8 cellular contexts compared by ENCODE assay signal in genomic region chr17:44865231-44865660, GRCh38. TPM values are rescaled to one million over a fixed set of nuclear protein-coding genes. Genes with fewer than 3 reads are reported as not detected.
DNase-seq lines count a peak whose midpoint lies in the region; ATAC-seq and TF ChIP-seq lines count a peak whose summit lies in the region.

No MANE protein-coding gene starts in this region.

- no peaks in the 10 kb centered on the region for H3K79me2 ChIP-seq in HCT116 (ENCODE audit: insufficient read depth, low read length)

- H3K9ac ChIP-seq in HCT116 (ENCODE audit: low read length) (no peak overlapping the region), liver (ENCODE audit: low read depth in 1 of 2, low read length in 2 of 2) (no peak overlapping the region)

- ATAC-seq in HCT116 (peak; percentile 90), HG02610 (IDR thresholded peaks at IDR 0.05; ENCODE audit: unreplicated experiment) (no peak)

- TF ChIP-seq RAD21 in HCT116 (IDR thresholded peaks at IDR 0.05; ENCODE audit: low read depth): peak; percentile 79
- TF ChIP-seq RAD21 in liver (IDR thresholded peaks at IDR 0.05): peak; percentile 76 to 83

- H3K27ac Mint-ChIP-seq in activated CD4-positive, alpha-beta T cell treated with anti-CD3 and anti-CD28 coated beads, Interleukin-2, amount 10 ng/mL, durations not matched to agents 24 days and 14 days: no peak overlapping the region

- H3K9me3 Mint-ChIP-seq in activated CD4-positive, alpha-beta T cell treated with anti-CD3 and anti-CD28 coated beads, Interleukin-2, amount 10 ng/mL, durations not matched to agents 24 days and 14 days: no peaks in the 10 kb centered on the region

- peak; percentile 86 for TF ChIP-seq CTCF in AG09309 (IDR thresholded peaks at IDR 0.05; ENCODE audit: control insufficient read depth, insufficient read depth, low read depth, low read length, missing control alignments)
- TF ChIP-seq CTCF in HCT116 (IDR thresholded peaks at IDR 0.05 in 2 of 3, conservative IDR thresholded peaks at IDR 0.05 in 1 of 3; ENCODE audit: borderline replicate concordance in 1 of 3, insufficient read depth in 1 of 3, low read depth in 2 of 3, low read length in 2 of 3): peak; percentile 85 to 95 (median 87)
- TF ChIP-seq CTCF in coronary artery (IDR thresholded peaks at IDR 0.05): peak; percentile 86
- TF ChIP-seq CTCF in liver (IDR thresholded peaks at IDR 0.05; ENCODE audit: low read depth, low read length, missing input control): peak; percentile 90

- no peaks in the 10 kb centered on the region for H3K27me3 ChIP-seq in HCT116 (ENCODE audit: insufficient read depth, low read length)
- no peaks in the 10 kb centered on the region for H3K27me3 ChIP-seq in liver (ENCODE audit: control insufficient read depth in 4 of 4, insufficient read depth in 4 of 4, low read length in 3 of 4)

- H3K4me2 ChIP-seq in HCT116 (ENCODE audit: low read length): no peak overlapping the region

- BruUV-seq in HCT116 (replicated peaks; lab: Mats Ljungman, UMichigan): no TSS peak

- no peak overlapping the region for H2AFZ ChIP-seq in HCT116 (ENCODE audit: low read depth, low read length, poor library complexity, severe bottlenecking)

- H3K36me3 ChIP-seq in HCT116 (ENCODE audit: control insufficient read depth in 1 of 2, insufficient read depth in 2 of 2, low read length in 2 of 2) (peaks cover 47 to 58% of the 10 kb centered on the region in 2 experiments), liver (ENCODE audit: control insufficient read depth in 4 of 4, insufficient read depth in 3 of 4, low read depth in 1 of 4, low read length in 3 of 4) (peaks cover 15 to 73% (median 43%) of the 10 kb centered on the region in 4 donors)

- H3K9me2 ChIP-seq in HCT116 (ENCODE audit: insufficient read depth): no peaks in the 10 kb centered on the region

- no peak overlapping the region for H3K4me3 ChIP-seq in AG09309 (ENCODE audit: control insufficient read depth, low read depth, low read length)
- H3K4me3 ChIP-seq in HCT116 (replicated peaks in 1 of 2; ENCODE audit: low read depth in 1 of 2, low read length in 2 of 2): no peak overlapping the region
- no peak overlapping the region for H3K4me3 ChIP-seq in coronary artery
- no peak overlapping the region for H3K4me3 ChIP-seq in liver (ENCODE audit: low read depth in 1 of 3, low read length in 3 of 3)

- H3K4me1 ChIP-seq in HCT116 (ENCODE audit: control insufficient read depth in 1 of 2, insufficient read depth in 2 of 2, low read length in 2 of 2) (no peaks in the 10 kb centered on the region), liver (ENCODE audit: control insufficient read depth in 4 of 4, insufficient read depth in 4 of 4, low read length in 3 of 4) (peaks cover 0 to 8% (median 5%) of the 10 kb centered on the region in 4 donors)

- intact Hi-C loops in HCT116 (cut with micrococcal nuclease): loop anchor here (1.0 kb wide), 2 partner anchors 86 to 90 kb away; no protein-coding TSS in a partner anchor
- intact Hi-C loops in activated CD4-positive, alpha-beta T cell treated with anti-CD3 and anti-CD28 coated beads, Interleukin-2, amount 10 ng/mL, durations not matched to agents 24 days and 14 days (cut with micrococcal nuclease): loop anchor here (1.0 kb wide), 2 partner anchors 86 to 90 kb away; no protein-coding TSS in a partner anchor

- CTCF ChIA-PET in HCT116 (lab: Charles Lee): interaction anchor here (1.4 to 5.9 kb wide), 3 partner anchors 87 to 93 kb away, joined by 5 to 52 read pairs (median 19); no protein-coding TSS in a partner anchor

- no peaks in the 10 kb centered on the region; the same call in 1 of the 2 replicates for H4K20me1 ChIP-seq in HCT116 (ENCODE audit: insufficient read depth)

- RAD21 ChIA-PET in HCT116 (lab: Charles Lee; ENCODE audit: low non-redundant PET in 1 of 2, low total read pairs in 2 of 2, uncharacterized antibody in 2 of 2, unreplicated experiment in 2 of 2): interaction anchor here (1.0 to 1.7 kb wide), 2 partner anchors 86 to 90 kb away, joined by 4 to 6 read pairs; no protein-coding TSS in a partner anchor

- POLR2A ChIA-PET in HCT116 (lab: Charles Lee): no interaction called here

- H3K27ac ChIP-seq in HCT116 (ENCODE audit: low read depth, low read length) (no peak overlapping the region), coronary artery (no peak overlapping the region), liver (ENCODE audit: low read depth in 1 of 2, low read length in 2 of 2) (no peak overlapping the region)

- peak; percentile 47 for DNase-seq in AG09309 (ENCODE audit: low read depth)
- DNase-seq in HCT116 (ENCODE audit: low read depth, low spot score): peak; percentile 47
- DNase-seq in NCI-H524 (lab: John Stamatoyannopoulos, UW): peak; percentile 30 to 79
- peak; percentile 91 for DNase-seq in activated CD4-positive, alpha-beta T cell treated with anti-CD3 and anti-CD28 coated beads, Interleukin-2, amount 10 ng/mL, durations not matched to agents 24 days and 14 days
- DNase-seq in coronary artery (ENCODE audit: low spot score): no peak
- peak; percentile 54 to 56 for DNase-seq in stimulated activated CD4-positive, alpha-beta T cell treated with anti-CD3 and anti-CD28 coated beads, Interleukin-4, amount 100 ng/mL, for 4 hours

- no peak for TF ChIP-seq POLR2A in HCT116 (IDR thresholded peaks at IDR 0.05; ENCODE audit: borderline replicate concordance, extremely low read depth, insufficient read depth, insufficient read length)

- no peaks in the 10 kb centered on the region for H3K9me3 ChIP-seq in HCT116 (ENCODE audit: control insufficient read depth in 1 of 2, insufficient read depth in 1 of 2, low read depth in 1 of 2, low read length in 2 of 2)
- no peaks in the 10 kb centered on the region for H3K9me3 ChIP-seq in liver (ENCODE audit: control insufficient read depth in 4 of 4, low read length in 3 of 4)

- peaks cover 59% of the 10 kb centered on the region for H3K36me3 Mint-ChIP-seq in activated CD4-positive, alpha-beta T cell treated with anti-CD3 and anti-CD28 coated beads, Interleukin-2, amount 10 ng/mL, durations not matched to agents 24 days and 14 days (ENCODE audit: low read depth)

- H3K4me1 Mint-ChIP-seq in activated CD4-positive, alpha-beta T cell treated with anti-CD3 and anti-CD28 coated beads, Interleukin-2, amount 10 ng/mL, durations not matched to agents 24 days and 14 days: no peaks in the 10 kb centered on the region

- 70% methylated on average over 1 of the region's 1 CpG for WGBS in liver

- no peaks in the 10 kb centered on the region for H3K27me3 Mint-ChIP-seq in activated CD4-positive, alpha-beta T cell treated with anti-CD3 and anti-CD28 coated beads, Interleukin-2, amount 10 ng/mL, durations not matched to agents 24 days and 14 days

- no peak overlapping the region for H3K4me3 Mint-ChIP-seq in activated CD4-positive, alpha-beta T cell treated with anti-CD3 and anti-CD28 coated beads, Interleukin-2, amount 10 ng/mL, durations not matched to agents 24 days and 14 days

TF ChIP-seq in HCT116, 20 proteins besides CTCF, POLR2A, EP300 and RAD21 (continues in another document):
- no peak for TF ChIP-seq EGR1 (IDR thresholded peaks at IDR 0.05; ENCODE audit: low read depth)
- no peak for TF ChIP-seq ATF3 (IDR thresholded peaks at IDR 0.05)
- TF ChIP-seq SIN3A (IDR thresholded peaks at IDR 0.05; ENCODE audit: low read depth): no peak

TF ChIP-seq in liver, 16 proteins besides CTCF, POLR2A, EP300 and RAD21 (continues in another document):
- TF ChIP-seq HNF4G (IDR thresholded peaks at IDR 0.05) (no peak), YY1 (IDR thresholded peaks at IDR 0.05) (no peak), ZBTB33 (IDR thresholded peaks at IDR 0.05) (no peak)

RNA-seq across cellular contexts. Expression of gene HIGD1B, which starts 17.6 kb away (rescaled TPM):
- total RNA-seq in HCT116 (2021; ENCODE audit: unreplicated experiment): not detected
- 0.32 and 0.48 TPM in 2 replicates for polyA plus RNA-seq in HCT116 (2012)
- total RNA-seq in activated CD4-positive, alpha-beta T cell treated with anti-CD3 and anti-CD28 coated beads, Interleukin-2, amount 10 ng/mL, durations not matched to agents 24 days and 14 days: not detected in 2 replicates
- not detected for total RNA-seq in liver
- polyA plus RNA-seq in liver: under 1 TPM; 0.28 to 0.43 TPM

RNA-seq across cellular contexts. Expression of gene EFTUD2, which starts 34.0 kb away (rescaled TPM):
- total RNA-seq in HCT116 (2021; ENCODE audit: unreplicated experiment): 150 TPM
- 98.2 and 101 TPM in 2 replicates for polyA plus RNA-seq in HCT116 (2012)
- total RNA-seq in activated CD4-positive, alpha-beta T cell treated with anti-CD3 and anti-CD28 coated beads, Interleukin-2, amount 10 ng/mL, durations not matched to agents 24 days and 14 days: 244 and 262 TPM in 2 replicates
- total RNA-seq in liver: 10 to 100 TPM; 45.8 to 84.3 TPM
- polyA plus RNA-seq in liver: 10 to 100 TPM; 19.8 to 20.9 TPM

RNA-seq across cellular contexts. Expression of gene GJC1, which starts 35.2 kb away (rescaled TPM):
- total RNA-seq in HCT116 (2021; ENCODE audit: unreplicated experiment) (62.4 TPM), liver (1 to 10 TPM; 1.2 to 1.4 TPM)
- polyA plus RNA-seq in HCT116 (2012): 22.6 and 27.0 TPM in 2 replicates
- total RNA-seq in activated CD4-positive, alpha-beta T cell treated with anti-CD3 and anti-CD28 coated beads, Interleukin-2, amount 10 ng/mL, durations not matched to agents 24 days and 14 days: 6.1 and 7.5 TPM in 2 replicates
- under 1 TPM; 0.17 to 0.37 TPM for polyA plus RNA-seq in liver

RNA-seq across cellular contexts. Expression of gene GFAP, which starts 50.1 kb away (rescaled TPM):
- total RNA-seq in HCT116 (2021; ENCODE audit: unreplicated experiment): not detected
- 0.40 and 0.51 TPM in 2 replicates for polyA plus RNA-seq in HCT116 (2012)
- total RNA-seq in activated CD4-positive, alpha-beta T cell treated with anti-CD3 and anti-CD28 coated beads, Interleukin-2, amount 10 ng/mL, durations not matched to agents 24 days and 14 days: not detected in 2 replicates
- under 1 TPM; 0.33 to 0.42 TPM for total RNA-seq in liver
- polyA plus RNA-seq in liver: under 1 TPM in 1 of 2 donors, not detected in 1; 0.24 TPM
